8 cellular contexts compared by ENCODE assay signal in the genomic region with DNA sequence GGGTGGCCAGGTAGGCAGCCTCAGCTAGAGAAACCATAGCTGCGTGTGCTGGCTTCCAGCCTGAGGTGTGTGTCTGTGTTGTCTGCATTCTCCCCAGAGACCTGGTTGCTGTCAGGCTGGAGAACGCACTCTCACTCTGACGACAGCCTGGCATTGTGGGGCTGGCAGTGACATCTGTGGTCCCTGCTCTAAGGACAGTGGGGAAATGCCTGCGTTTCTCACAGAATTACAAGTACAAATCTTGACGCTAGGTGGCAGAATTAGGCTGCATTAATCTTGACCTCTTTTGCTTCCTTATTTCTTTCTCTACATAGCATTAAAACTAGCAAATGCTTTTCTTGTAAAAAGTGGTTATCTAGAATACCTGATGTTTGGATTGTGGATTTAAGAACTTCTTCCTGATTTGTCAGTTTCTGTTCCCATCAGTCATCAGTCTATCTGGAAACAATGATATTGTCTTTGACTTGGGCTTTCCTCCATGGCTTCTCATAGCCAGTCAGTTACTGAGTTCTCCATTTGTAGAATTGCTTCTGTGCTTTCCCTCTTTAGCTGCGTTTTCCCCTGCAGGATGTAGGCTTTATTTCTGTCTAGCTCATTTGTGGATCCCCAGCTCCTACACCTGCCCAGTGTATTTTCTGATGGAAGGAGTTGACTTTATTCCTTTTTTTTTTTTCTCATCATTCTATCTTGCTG.
DNase-seq lines count a peak whose midpoint lies in the region; ATAC-seq and TF ChIP-seq lines count a peak whose summit lies in the region.

No MANE protein-coding gene starts in this region.

- no peaks in the 10 kb centered on the region for H3K4me1 ChIP-seq in prostate gland (replicated peaks)

- peak; percentile 38 for TF ChIP-seq CTCF in CD4-positive, alpha-beta T cell (IDR thresholded peaks at IDR 0.05)
- TF ChIP-seq CTCF in prostate gland (IDR thresholded peaks at IDR 0.05) = peak; percentile 27 to 82 (median 65)

- no peak for ATAC-seq in CD4-positive, alpha-beta T cell (ENCODE audit: poor library complexity)
- ATAC-seq in GM18517 (IDR thresholded peaks at IDR 0.05; ENCODE audit: unreplicated experiment) (peak; percentile 77), HG02981 (IDR thresholded peaks at IDR 0.05; ENCODE audit: unreplicated experiment) (peak; percentile 79), Right ventricle myocardium superior (ENCODE audit: poor library complexity) (peak; percentile 77)
- ATAC-seq in activated naive CD8-positive, alpha-beta T cell treated with anti-CD3 and anti-CD28 coated beads, Interleukin-2, amount 50 U/mL, for 24 hours = peak; percentile 40

- H3K9me3 ChIP-seq in CD4-positive, alpha-beta T cell (ENCODE audit: control insufficient read depth, low read length) = no peaks in the 10 kb centered on the region
- H3K9me3 ChIP-seq in prostate gland = no peaks in the 10 kb centered on the region

- no peaks in the 10 kb centered on the region for H3K36me3 Mint-ChIP-seq in CD4-positive, alpha-beta T cell (ENCODE audit: low read depth)
- no peaks in the 10 kb centered on the region for H3K36me3 Mint-ChIP-seq in activated naive CD8-positive, alpha-beta T cell treated with anti-CD3 and anti-CD28 coated beads, Interleukin-2, amount 50 U/mL, for 24 hours (ENCODE audit: low read depth)
- H3K36me3 Mint-ChIP-seq in activated T-helper 2 cell treated with anti-CD3 and anti-CD28 coated beads, Interferon-gamma antibody, Interleukin-2, Interleukin-4, amounts not matched to agents 10 μg/mL and 5 μg/mL and 100 μg/mL, durations not matched to agents 14 hours and 24 hours and 36 hours (ENCODE audit: low read depth) = no peaks in the 10 kb centered on the region

- H3K27ac Mint-ChIP-seq in CD4-positive, alpha-beta T cell = no peak overlapping the region
- no peak overlapping the region for H3K27ac Mint-ChIP-seq in activated naive CD8-positive, alpha-beta T cell treated with anti-CD3 and anti-CD28 coated beads, Interleukin-2, amount 50 U/mL, for 24 hours
- H3K27ac Mint-ChIP-seq in activated T-helper 2 cell treated with anti-CD3 and anti-CD28 coated beads, Interferon-gamma antibody, Interleukin-2, Interleukin-4, amounts not matched to agents 10 μg/mL and 5 μg/mL and 100 μg/mL, durations not matched to agents 14 hours and 24 hours and 36 hours = no peak overlapping the region

- no peaks in the 10 kb centered on the region for H3K36me3 ChIP-seq in prostate gland

- no peak overlapping the region for H3K4me3 Mint-ChIP-seq in CD4-positive, alpha-beta T cell
- H3K4me3 Mint-ChIP-seq in activated naive CD8-positive, alpha-beta T cell treated with anti-CD3 and anti-CD28 coated beads, Interleukin-2, amount 50 U/mL, for 24 hours = no peak overlapping the region
- no peak overlapping the region for H3K4me3 Mint-ChIP-seq in activated T-helper 2 cell treated with anti-CD3 and anti-CD28 coated beads, Interferon-gamma antibody, Interleukin-2, Interleukin-4, amounts not matched to agents 10 μg/mL and 5 μg/mL and 100 μg/mL, durations not matched to agents 14 hours and 24 hours and 36 hours (ENCODE audit: low read depth)

- POLR2A ChIA-PET in CD4-positive, alpha-beta T cell (lab: Charles Lee) = no interaction called here

- H3K9me3 Mint-ChIP-seq in CD4-positive, alpha-beta T cell = no peaks in the 10 kb centered on the region
- no peaks in the 10 kb centered on the region for H3K9me3 Mint-ChIP-seq in activated naive CD8-positive, alpha-beta T cell treated with anti-CD3 and anti-CD28 coated beads, Interleukin-2, amount 50 U/mL, for 24 hours
- H3K9me3 Mint-ChIP-seq in activated T-helper 2 cell treated with anti-CD3 and anti-CD28 coated beads, Interferon-gamma antibody, Interleukin-2, Interleukin-4, amounts not matched to agents 10 μg/mL and 5 μg/mL and 100 μg/mL, durations not matched to agents 14 hours and 24 hours and 36 hours = no peaks in the 10 kb centered on the region

- CTCF ChIA-PET in CD4-positive, alpha-beta T cell (lab: Charles Lee) = interaction anchor here (0.7 to 1.2 kb wide), 2 partner anchors 14 to 1871 kb away, joined by 3 read pairs; no protein-coding TSS in a partner anchor

- DNase-seq in CD4-positive, alpha-beta T cell = no peak
- DNase-seq in NCI-H2171 treated with DMSO at 0.1 percent for 48 hours (lab: John Stamatoyannopoulos, UW) (peak; percentile 91), Right ventricle myocardium superior (no peak), prostate gland (ENCODE audit: low spot score) (peak; percentile 43)
- DNase-seq in activated naive CD8-positive, alpha-beta T cell treated with anti-CD3 and anti-CD28 coated beads, Interleukin-2, amount 50 U/mL, for 24 hours = peak; percentile 16
- DNase-seq in activated T-helper 2 cell treated with anti-CD3 and anti-CD28 coated beads, Interferon-gamma antibody, Interleukin-2, Interleukin-4, amounts not matched to agents 10 μg/mL and 5 μg/mL and 100 μg/mL, durations not matched to agents 14 hours and 24 hours and 36 hours (ENCODE audit: low spot score) = no peak

- no peak for TF ChIP-seq POLR2A in prostate gland (IDR thresholded peaks at IDR 0.05)

- WGBS in prostate gland = 17% methylated on average over 6 of the region's 6 CpGs

- no peaks in the 10 kb centered on the region for H3K4me1 Mint-ChIP-seq in CD4-positive, alpha-beta T cell (ENCODE audit: low read depth)
- H3K4me1 Mint-ChIP-seq in activated naive CD8-positive, alpha-beta T cell treated with anti-CD3 and anti-CD28 coated beads, Interleukin-2, amount 50 U/mL, for 24 hours = no peaks in the 10 kb centered on the region
- no peaks in the 10 kb centered on the region for H3K4me1 Mint-ChIP-seq in activated T-helper 2 cell treated with anti-CD3 and anti-CD28 coated beads, Interferon-gamma antibody, Interleukin-2, Interleukin-4, amounts not matched to agents 10 μg/mL and 5 μg/mL and 100 μg/mL, durations not matched to agents 14 hours and 24 hours and 36 hours (ENCODE audit: low read depth)

- no peak overlapping the region for H3K27ac ChIP-seq in CD4-positive, alpha-beta T cell (ENCODE audit: low read depth, low read length)
- H3K27ac ChIP-seq in prostate gland = no peak overlapping the region

- H3K27me3 Mint-ChIP-seq in CD4-positive, alpha-beta T cell = peaks cover 13% of the 10 kb centered on the region
- no peaks in the 10 kb centered on the region for H3K27me3 Mint-ChIP-seq in activated naive CD8-positive, alpha-beta T cell treated with anti-CD3 and anti-CD28 coated beads, Interleukin-2, amount 50 U/mL, for 24 hours
- H3K27me3 Mint-ChIP-seq in activated T-helper 2 cell treated with anti-CD3 and anti-CD28 coated beads, Interferon-gamma antibody, Interleukin-2, Interleukin-4, amounts not matched to agents 10 μg/mL and 5 μg/mL and 100 μg/mL, durations not matched to agents 14 hours and 24 hours and 36 hours (ENCODE audit: low read depth) = no peaks in the 10 kb centered on the region

- H3K4me3 ChIP-seq in prostate gland = no peak overlapping the region

- no peaks in the 10 kb centered on the region for H3K27me3 ChIP-seq in CD4-positive, alpha-beta T cell (ENCODE audit: control insufficient read depth, insufficient read depth, low read length)
- no peaks in the 10 kb centered on the region for H3K27me3 ChIP-seq in prostate gland (replicated peaks; ENCODE audit: insufficient read depth)

- intact Hi-C loops in CD4-positive, alpha-beta T cell (cut with DNase I, micrococcal nuclease) = loop anchor here (1.0 to 5.0 kb wide), 4 partner anchors 405 to 1872 kb away; a partner anchor contains a TSS
- intact Hi-C loops in Right ventricle myocardium superior (cut with DNase I) = loop anchor here (2.0 to 10.0 kb wide), 6 partner anchors 110 to 1872 kb away; a partner anchor contains a TSS
- intact Hi-C loops in prostate gland (cut with DNase I) = loop anchor here (5.0 kb wide), 3 partner anchors 405 to 1870 kb away; a partner anchor contains a TSS
- intact Hi-C loops in activated T-helper 2 cell treated with anti-CD3 and anti-CD28 coated beads, Interferon-gamma antibody, Interleukin-2, Interleukin-4, amounts not matched to agents 10 μg/mL and 5 μg/mL and 100 μg/mL, durations not matched to agents 14 hours and 24 hours and 36 hours (cut with micrococcal nuclease) = no loop called here

Comparison
In these comparisons a context has a peak if more than half of its experiments do, and no peak if none do; other contexts are left out.
1. DNase-seq: peak in NCI-H2171 treated with DMSO at 0.1 percent for 48 hours (single experiment), activated naive CD8-positive, alpha-beta T cell treated with anti-CD3 and anti-CD28 coated beads, Interleukin-2, amount 50 U/mL, for 24 hours (single experiment) and prostate gland (single experiment); none in CD4-positive, alpha-beta T cell (0 of 10), Right ventricle myocardium superior (single experiment) and activated T-helper 2 cell treated with anti-CD3 and anti-CD28 coated beads, Interferon-gamma antibody, Interleukin-2, Interleukin-4, amounts not matched to agents 10 μg/mL and 5 μg/mL and 100 μg/mL, durations not matched to agents 14 hours and 24 hours and 36 hours (single experiment).